Comparison of ENCODE assay signal across 3 cellular contexts in genomic region chr3:159643406-159643805, GRCh38.
"Had no signal": no experiment of that assay in that cellular context is flagged by ENCODE, and none has a peak within 500 bp of the region (broad histone marks: within the 10 kb centered on the region; RNA-seq: fewer than 3 reads in every experiment).

No MANE protein-coding gene starts in this region.

- ATAC-seq: GM12878 had no signal

- H3K4me3 ChIP-seq: GM12878 had no signal

- DNase-seq: GDM1, GF-D8 had no signal
